Comparison of ENCODE assay signal across 15 cellular contexts in genomic region chr12:89661706-89662330, GRCh38. TPM values are rescaled to one million over a fixed set of nuclear protein-coding genes. Genes with fewer than 3 reads are reported as not detected.
DNase-seq lines count a peak whose midpoint lies in the region; TF ChIP-seq lines count a peak whose summit lies in the region.
"Had no signal": no experiment of that assay in that cellular context is flagged by ENCODE, and none has a peak within 500 bp of the region (broad histone marks: within the 10 kb centered on the region; RNA-seq: fewer than 3 reads in every experiment).

No MANE protein-coding gene starts in this region.

- H3K79me2 ChIP-seq in smooth muscle cell (ENCODE audit: low read depth), result peaks cover 99% of the 10 kb centered on the region

- POLR2A ChIA-PET in HEK293T (lab: Yijun Ruan, JAX), result no interaction called here
- POLR2A ChIA-PET in activated CD4-positive, alpha-beta T cell treated with anti-CD3 and anti-CD28 coated beads, Interleukin-2, amount 10 ng/mL, durations not matched to agents 7 days and 5 days (lab: Charles Lee), result no interaction called here

- intact Hi-C loops in stomach (cut with DNase I; ENCODE audit: low total_unique reads), result no loop called here

- TF ChIP-seq EP300 in stomach (IDR thresholded peaks at IDR 0.05), result no peak

- no peak for DNase-seq in activated T-cell treated with anti-CD3 and anti-CD28 coated beads, Interleukin-2, amount 50 U/mL, for 24 hours
- no peak for DNase-seq in activated T-cell treated with anti-CD3 and anti-CD28 coated beads, Interleukin-2, amount 50 U/mL, for 1 hour
- no peak for DNase-seq in HEK293T (ENCODE audit: extremely low spot score)
- DNase-seq in activated naive CD8-positive, alpha-beta T cell treated with anti-CD3 and anti-CD28 coated beads for 36 hours, result no peak
- no peak for DNase-seq in smooth muscle cell (lab: John Stamatoyannopoulos, UW; ENCODE audit: unreplicated experiment)
- no peak for DNase-seq in NCI-H1092 treated with DMSO at 0.1 percent for 48 hours (lab: John Stamatoyannopoulos, UW)
- no peak for DNase-seq in activated CD4-positive, alpha-beta T cell treated with anti-CD3 and anti-CD28 coated beads, Interleukin-2, amount 10 ng/mL, durations not matched to agents 7 days and 5 days
- DNase-seq in stomach, result no peak
- DNase-seq: glutamatergic neuron, left cardiac atrium, SK-N-SH had no signal

- peaks cover 75% of the 10 kb centered on the region for H3K4me1 Mint-ChIP-seq in activated T-cell treated with anti-CD3 and anti-CD28 coated beads, Interleukin-2, amount 50 U/mL, for 24 hours (ENCODE audit: low read depth)
- H3K4me1 Mint-ChIP-seq in activated naive CD8-positive, alpha-beta T cell treated with anti-CD3 and anti-CD28 coated beads for 36 hours, result peaks cover 63% of the 10 kb centered on the region
- peaks cover 33% of the 10 kb centered on the region for H3K4me1 Mint-ChIP-seq in activated CD4-positive, alpha-beta T cell treated with anti-CD3 and anti-CD28 coated beads, Interleukin-2, amount 10 ng/mL, durations not matched to agents 7 days and 5 days

- H3F3A ChIP-seq in smooth muscle cell (ENCODE audit: low read depth), result peaks cover 18% of the 10 kb centered on the region

- peaks cover 80% of the 10 kb centered on the region for H4K20me1 ChIP-seq in smooth muscle cell (ENCODE audit: low read depth)

- no peak for TF ChIP-seq CTCF in smooth muscle cell (IDR thresholded peaks at IDR 0.05; ENCODE audit: borderline replicate concordance, insufficient read depth, poor library complexity, severe bottlenecking)
- no peak for TF ChIP-seq CTCF in stomach (IDR thresholded peaks at IDR 0.05)

- H3K27ac Mint-ChIP-seq in activated T-cell treated with anti-CD3 and anti-CD28 coated beads, Interleukin-2, amount 50 U/mL, for 24 hours, result peak overlapping the region; percentile 28
- no peak overlapping the region for H3K27ac Mint-ChIP-seq in activated naive CD8-positive, alpha-beta T cell treated with anti-CD3 and anti-CD28 coated beads for 36 hours
- no peak overlapping the region for H3K27ac Mint-ChIP-seq in activated CD4-positive, alpha-beta T cell treated with anti-CD3 and anti-CD28 coated beads, Interleukin-2, amount 10 ng/mL, durations not matched to agents 7 days and 5 days
- H3K27ac Mint-ChIP-seq: WTC11 had no signal

- no peaks in the 10 kb centered on the region for H3K9me3 Mint-ChIP-seq in activated T-cell treated with anti-CD3 and anti-CD28 coated beads, Interleukin-2, amount 50 U/mL, for 24 hours
- H3K9me3 Mint-ChIP-seq in activated naive CD8-positive, alpha-beta T cell treated with anti-CD3 and anti-CD28 coated beads for 36 hours, result no peaks in the 10 kb centered on the region
- no peaks in the 10 kb centered on the region for H3K9me3 Mint-ChIP-seq in activated CD4-positive, alpha-beta T cell treated with anti-CD3 and anti-CD28 coated beads, Interleukin-2, amount 10 ng/mL, durations not matched to agents 7 days and 5 days
- H3K9me3 Mint-ChIP-seq: WTC11 had no signal

- H3K4me2 ChIP-seq in smooth muscle cell, result peak overlapping the region; percentile 48
- H3K4me2 ChIP-seq: A549, SK-N-SH had no signal

- 64% methylated on average over 4 of the region's 4 CpGs for WGBS in smooth muscle cell (ENCODE audit: low lambda C conversion rate)
- 65 to 76% (median 72%) methylated on average over 4 of the region's 4 CpGs for WGBS in stomach, 5 donors

- H3K27ac ChIP-seq in smooth muscle cell (ENCODE audit: low read depth), result peak overlapping the region; percentile 4
- no peak overlapping the region for H3K27ac ChIP-seq in stomach
- H3K27ac ChIP-seq: A549, skin epidermis, tibial nerve had no signal

- H3K4me3 Mint-ChIP-seq in activated T-cell treated with anti-CD3 and anti-CD28 coated beads, Interleukin-2, amount 50 U/mL, for 24 hours, result no peak overlapping the region
- peak overlapping the region; percentile 27 for H3K4me3 Mint-ChIP-seq in activated naive CD8-positive, alpha-beta T cell treated with anti-CD3 and anti-CD28 coated beads for 36 hours
- H3K4me3 Mint-ChIP-seq in activated CD4-positive, alpha-beta T cell treated with anti-CD3 and anti-CD28 coated beads, Interleukin-2, amount 10 ng/mL, durations not matched to agents 7 days and 5 days, result no peak overlapping the region
- H3K4me3 Mint-ChIP-seq: WTC11 had no signal

- peaks cover 35% of the 10 kb centered on the region for H3K4me1 ChIP-seq in smooth muscle cell (ENCODE audit: low read depth)
- peaks cover 18 to 52% (median 29%) of the 10 kb centered on the region in 4 donors for H3K4me1 ChIP-seq in stomach

- no peaks in the 10 kb centered on the region for H3K27me3 Mint-ChIP-seq in activated T-cell treated with anti-CD3 and anti-CD28 coated beads, Interleukin-2, amount 50 U/mL, for 24 hours
- H3K27me3 Mint-ChIP-seq in activated naive CD8-positive, alpha-beta T cell treated with anti-CD3 and anti-CD28 coated beads for 36 hours, result no peaks in the 10 kb centered on the region
- no peaks in the 10 kb centered on the region for H3K27me3 Mint-ChIP-seq in activated CD4-positive, alpha-beta T cell treated with anti-CD3 and anti-CD28 coated beads, Interleukin-2, amount 10 ng/mL, durations not matched to agents 7 days and 5 days

- no peak overlapping the region for H2AFZ ChIP-seq in smooth muscle cell (ENCODE audit: low read depth)

- no peak overlapping the region for H3K4me3 ChIP-seq in smooth muscle cell
- H3K4me3 ChIP-seq in stomach, result no peak overlapping the region
- H3K4me3 ChIP-seq: A549, skin epidermis, tibial nerve had no signal

- peaks cover 6% of the 10 kb centered on the region for H3K36me3 Mint-ChIP-seq in activated T-cell treated with anti-CD3 and anti-CD28 coated beads, Interleukin-2, amount 50 U/mL, for 24 hours (ENCODE audit: low read depth)
- H3K36me3 Mint-ChIP-seq in activated naive CD8-positive, alpha-beta T cell treated with anti-CD3 and anti-CD28 coated beads for 36 hours, result peaks cover 15% of the 10 kb centered on the region
- peaks cover 2% of the 10 kb centered on the region for H3K36me3 Mint-ChIP-seq in activated CD4-positive, alpha-beta T cell treated with anti-CD3 and anti-CD28 coated beads, Interleukin-2, amount 10 ng/mL, durations not matched to agents 7 days and 5 days (ENCODE audit: low read depth)
- H3K36me3 Mint-ChIP-seq: WTC11 had no signal

- H3K9ac ChIP-seq in smooth muscle cell (ENCODE audit: low read depth), result no peak overlapping the region
- H3K9ac ChIP-seq: SK-N-SH had no signal

- H3K9me3 ChIP-seq in smooth muscle cell (replicated peaks; ENCODE audit: low read depth) (no peaks in the 10 kb centered on the region), stomach (no peaks in the 10 kb centered on the region)
- H3K9me3 ChIP-seq: A549, SK-N-SH, tibial nerve had no signal

- TF ChIP-seq POLR2A in stomach (IDR thresholded peaks at IDR 0.05), result no peak

- no peaks in the 10 kb centered on the region for H3K27me3 ChIP-seq in smooth muscle cell (ENCODE audit: low read depth)
- H3K27me3 ChIP-seq in stomach, result no peaks in the 10 kb centered on the region
- H3K27me3 ChIP-seq: tibial nerve had no signal

- CTCF ChIA-PET in HEK293T (lab: Yijun Ruan, JAX), result no interaction called here
- CTCF ChIA-PET in activated CD4-positive, alpha-beta T cell treated with anti-CD3 and anti-CD28 coated beads, Interleukin-2, amount 10 ng/mL, durations not matched to agents 7 days and 5 days (lab: Charles Lee), result no interaction called here

- H3K36me3 ChIP-seq in smooth muscle cell (ENCODE audit: low read depth) (no peaks in the 10 kb centered on the region), stomach (no peaks in the 10 kb centered on the region)
- H3K36me3 ChIP-seq: tibial nerve had no signal

TF ChIP-seq in HEK293T, 16 proteins besides CTCF, POLR2A, EP300 and RAD21:
- TF ChIP-seq ZNF384 (IDR thresholded peaks at IDR 0.05), result 0 out of 2 replicates have a peak, but pooled peaks have one; percentile 10
- no peak for TF ChIP-seq PKNOX1 (IDR thresholded peaks at IDR 0.05)

RNA-seq across cellular contexts. Expression of gene ATP2B1, which starts 46.8 kb away (rescaled TPM):
- total RNA-seq in activated naive CD8-positive, alpha-beta T cell treated with anti-CD3 and anti-CD28 coated beads for 36 hours, result 10 to 100 TPM; 25.7 to 27.7 TPM
- total RNA-seq in smooth muscle cell (70.1 and 81.7 TPM in 2 replicates), stomach (10 to 100 TPM; 15.8 to 84.1 (median 31.0) TPM)
- polyA plus RNA-seq in smooth muscle cell (42.8 and 76.2 TPM in 2 replicates), stomach (1 to 10 TPM; 3.5 to 4.7 (median 4.0) TPM)
- total RNA-seq in activated CD4-positive, alpha-beta T cell treated with anti-CD3 and anti-CD28 coated beads, Interleukin-2, amount 10 ng/mL, durations not matched to agents 7 days and 5 days, result 10 to 100 TPM; 24.2 to 26.6 TPM
